14 cellular contexts compared by ENCODE assay signal in genomic region chr2:47032773-47033101, GRCh38.
DNase-seq lines count a peak whose midpoint lies in the region; ATAC-seq and TF ChIP-seq lines count a peak whose summit lies in the region.
"Had no signal": no experiment of that assay in that cellular context is flagged by ENCODE, and none has a peak within 500 bp of the region (broad histone marks: within the 10 kb centered on the region; RNA-seq: fewer than 3 reads in every experiment).

No MANE protein-coding gene starts in this region.

- no peak overlapping the region for H3K4me3 Mint-ChIP-seq in activated T-cell treated with anti-CD3 and anti-CD28 coated beads, Interleukin-2, amount 50 U/mL, for 24 hours
- H3K4me3 Mint-ChIP-seq in naive B cell = peak overlapping the region in 1 of 8 donors; percentile 12
- H3K4me3 Mint-ChIP-seq: stimulated activated naive CD8-positive, alpha-beta T cell treated with anti-CD3 and anti-CD28 coated beads, Interleukin-15, amount 100 ng/mL, for 72 hours had no signal

- 71 to 95% methylated on average over 1 of the region's 1 CpG for WGBS in ectodermal cell, 2 experiments
- 88 to 96% methylated on average over 1 of the region's 1 CpG for WGBS in transverse colon (ENCODE audit: low coverage in 1 of 2), 2 donors

- intact Hi-C loops in transverse colon (cut with DNase I; ENCODE audit: low total_unique reads) (no loop called here), A673 (cut with micrococcal nuclease; ENCODE audit: unreplicated experiment) (no loop called here)

- CTCF ChIA-PET in A673 (lab: Charles Lee) = no interaction called here

- ATAC-seq in naive B cell (ENCODE audit: low read depth in 2 of 2) (no peak), HG03342 (IDR thresholded peaks at IDR 0.05; ENCODE audit: unreplicated experiment) (no peak)
- ATAC-seq: stimulated activated naive CD8-positive, alpha-beta T cell treated with anti-CD3 and anti-CD28 coated beads, Interleukin-15, amount 100 ng/mL, for 72 hours had no signal

- H3K27ac ChIP-seq in ectodermal cell (ENCODE audit: insufficient read depth, low read depth, low read length, poor library complexity, severe bottlenecking) = peak overlapping the region; percentile 100
- peak overlapping the region; percentile 87 to 95 (median 90) for H3K27ac ChIP-seq in transverse colon
- H3K27ac ChIP-seq in A673 (ENCODE audit: low read depth, low read length, poor library complexity, severe bottlenecking) = no peak overlapping the region

- peaks cover 97% of the 10 kb centered on the region for H3K36me3 Mint-ChIP-seq in activated T-cell treated with anti-CD3 and anti-CD28 coated beads, Interleukin-2, amount 50 U/mL, for 24 hours (ENCODE audit: low read depth)
- peaks cover 0 to 11% of the 10 kb centered on the region in 2 donors for H3K36me3 Mint-ChIP-seq in naive B cell

- TF ChIP-seq CTCF in transverse colon (IDR thresholded peaks at IDR 0.05) = no peak
- no peak for TF ChIP-seq CTCF in A673 (conservative IDR thresholded peaks at IDR 0.05; ENCODE audit: low read depth, low read length)

- H3K9me3 Mint-ChIP-seq in activated T-cell treated with anti-CD3 and anti-CD28 coated beads, Interleukin-2, amount 50 U/mL, for 24 hours = no peaks in the 10 kb centered on the region
- no peaks in the 10 kb centered on the region for H3K9me3 Mint-ChIP-seq in naive B cell
- H3K9me3 Mint-ChIP-seq: stimulated activated naive CD8-positive, alpha-beta T cell treated with anti-CD3 and anti-CD28 coated beads, Interleukin-15, amount 100 ng/mL, for 72 hours had no signal

- H3K4me3 ChIP-seq in ectodermal cell (ENCODE audit: insufficient read depth, low read depth, low read length) = no peak overlapping the region
- H3K4me3 ChIP-seq in transverse colon = no peak overlapping the region
- no peak overlapping the region for H3K4me3 ChIP-seq in A673 (ENCODE audit: low read depth, low read length, poor library complexity, severe bottlenecking)

- H3K27me3 ChIP-seq in ectodermal cell (ENCODE audit: control insufficient read depth, insufficient read depth, low read length, poor library complexity, severe bottlenecking) (no peaks in the 10 kb centered on the region), transverse colon (no peaks in the 10 kb centered on the region), A673 (replicated peaks; ENCODE audit: insufficient read depth, low read depth, low read length, poor library complexity) (no peaks in the 10 kb centered on the region)

- no peak for TF ChIP-seq EP300 in transverse colon (IDR thresholded peaks at IDR 0.05; ENCODE audit: low read depth)

- H3K9me3 ChIP-seq in ectodermal cell (ENCODE audit: control insufficient read depth, low read length) = no peaks in the 10 kb centered on the region
- no peaks in the 10 kb centered on the region for H3K9me3 ChIP-seq in transverse colon
- H3K9me3 ChIP-seq in A673 (ENCODE audit: low read depth, low read length, poor library complexity, severe bottlenecking) = no peaks in the 10 kb centered on the region

- H3K4me1 ChIP-seq in ectodermal cell (ENCODE audit: control insufficient read depth, insufficient read depth, low read length) (peaks cover 61% of the 10 kb centered on the region), transverse colon (peaks cover 36 to 64% (median 45%) of the 10 kb centered on the region in 4 donors), A673 (ENCODE audit: insufficient read depth, low read length, poor library complexity, severe bottlenecking) (peaks cover 4% of the 10 kb centered on the region)

- peaks cover 14% of the 10 kb centered on the region for H3K36me3 ChIP-seq in ectodermal cell (ENCODE audit: control insufficient read depth, insufficient read depth, low read length)
- H3K36me3 ChIP-seq in transverse colon = no peaks in the 10 kb centered on the region
- H3K36me3 ChIP-seq in A673 (ENCODE audit: insufficient read depth, low read length, poor library complexity, severe bottlenecking) = no peaks in the 10 kb centered on the region

- no TSS peak for BruUV-seq in A673 (replicated peaks; lab: Mats Ljungman, UMichigan)

- H3K27me3 Mint-ChIP-seq in activated T-cell treated with anti-CD3 and anti-CD28 coated beads, Interleukin-2, amount 50 U/mL, for 24 hours = no peaks in the 10 kb centered on the region
- H3K27me3 Mint-ChIP-seq in naive B cell = no peaks in the 10 kb centered on the region
- H3K27me3 Mint-ChIP-seq: stimulated activated naive CD8-positive, alpha-beta T cell treated with anti-CD3 and anti-CD28 coated beads, Interleukin-15, amount 100 ng/mL, for 72 hours had no signal

- in situ Hi-C loops in transverse colon (cut with MboI; ENCODE audit: low pct_ligation_motif_present in 1 of 4, low pct_unique_long_range_greater_than_20kb in 1 of 4, low sequenced_read_pairs in 3 of 4) (no loop called here), KBM-7 (cut with MboI; ENCODE audit: low pct_unique_long_range_greater_than_20kb, low sequenced_read_pairs) (no loop called here)

- peaks cover 6% of the 10 kb centered on the region for H3K4me1 Mint-ChIP-seq in activated T-cell treated with anti-CD3 and anti-CD28 coated beads, Interleukin-2, amount 50 U/mL, for 24 hours (ENCODE audit: low read depth)
- H3K4me1 Mint-ChIP-seq in naive B cell = peaks cover 25 to 48% (median 39%) of the 10 kb centered on the region in 3 donors

- no peak for TF ChIP-seq POLR2A in transverse colon (IDR thresholded peaks at IDR 0.05)

- peak overlapping the region; percentile 68 for H3K27ac Mint-ChIP-seq in activated T-cell treated with anti-CD3 and anti-CD28 coated beads, Interleukin-2, amount 50 U/mL, for 24 hours
- H3K27ac Mint-ChIP-seq in naive B cell = peak overlapping the region in 4 of 6 donors; percentile 57 to 87 (median 71)
- H3K27ac Mint-ChIP-seq: stimulated activated naive CD8-positive, alpha-beta T cell treated with anti-CD3 and anti-CD28 coated beads, Interleukin-15, amount 100 ng/mL, for 72 hours had no signal

- POLR2A ChIA-PET in A673 (lab: Charles Lee; ENCODE audit: low non-redundant PET) = no interaction called here

- no peak for DNase-seq in activated T-cell treated with anti-CD3 and anti-CD28 coated beads, Interleukin-2, amount 50 U/mL, for 24 hours
- DNase-seq in activated T-cell treated with anti-CD3 and anti-CD28 coated beads, Interleukin-2, amount 50 U/mL, for 1 hour = no peak
- no peak for DNase-seq in naive B cell
- DNase-seq in transverse colon = no peak
- no peak for DNase-seq in KBM-7
- no peak for DNase-seq in A673 (ENCODE audit: low spot score)
- DNase-seq: activated CD4-positive, alpha-beta T cell treated with anti-CD3 and anti-CD28 coated beads, Interleukin-2, amount 50 U/mL, for 48 hours; amygdala; Karpas-422; NCI-H526; stimulated activated CD4-positive, alpha-beta T cell treated with anti-CD3 and anti-CD28 coated beads, Interleukin-1b, Interleukin-23, amount 100 ng/mL, for 48 hours; stimulated activated naive CD8-positive, alpha-beta T cell treated with anti-CD3 and anti-CD28 coated beads, Interleukin-15, amount 100 ng/mL, for 72 hours had no signal
